Comparison of ENCODE assay signal across 8 cellular contexts in the genomic region with DNA sequence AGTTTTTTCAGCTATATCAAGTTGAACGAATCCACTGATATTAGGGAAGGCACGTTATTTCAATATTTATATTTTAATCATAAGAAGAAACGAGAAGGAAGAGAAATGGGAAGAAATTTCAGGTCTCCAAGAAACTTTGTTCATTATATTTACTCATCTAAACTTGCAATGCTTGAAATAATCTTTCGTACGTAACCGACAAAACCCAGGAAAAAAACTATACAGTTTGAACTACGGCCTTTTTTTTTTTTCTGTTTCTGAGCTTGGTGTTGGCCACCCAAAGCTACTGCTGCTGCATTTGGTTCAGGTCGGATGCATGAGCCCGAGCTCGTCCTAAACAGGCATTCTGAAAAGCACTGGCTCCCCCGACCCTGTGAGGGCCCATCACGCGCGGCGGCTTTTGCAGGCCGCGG. TPM values are rescaled to one million over a fixed set of nuclear protein-coding genes. Genes with fewer than 3 reads are reported as not detected.
A peak's percentile ranks its signal among the peaks of the same experiment; 100 is the strongest.
DNase-seq lines count a peak whose midpoint lies in the region; ATAC-seq and TF ChIP-seq lines count a peak whose summit lies in the region.

No MANE protein-coding gene starts in this region.

- H3K9me3 Mint-ChIP-seq in T-helper 2 cell treated with Interferon-gamma antibody and Interleukin-4, amounts not matched to agents 5 μg/mL and 100 μg/mL, for 36 hours, result no peaks in the 10 kb centered on the region
- H3K9me3 Mint-ChIP-seq in activated naive CD4-positive, alpha-beta T cell treated with anti-CD3 and anti-CD28 coated beads, Interleukin-2, amount 50 U/mL, for 72 hours, result no peaks in the 10 kb centered on the region
- H3K9me3 Mint-ChIP-seq in immature natural killer cell, result no peaks in the 10 kb centered on the region

- H3K9me3 ChIP-seq in stomach, result no peaks in the 10 kb centered on the region

- H3K4me1 Mint-ChIP-seq in T-helper 2 cell treated with Interferon-gamma antibody and Interleukin-4, amounts not matched to agents 5 μg/mL and 100 μg/mL, for 36 hours (ENCODE audit: low read depth), result peaks cover 24% of the 10 kb centered on the region
- peaks cover 16 to 19% of the 10 kb centered on the region in 2 donors for H3K4me1 Mint-ChIP-seq in immature natural killer cell

- peak overlapping the region; percentile 59 to 80 (median 76) for H3K4me3 ChIP-seq in stomach

- no peak for ATAC-seq in activated naive CD4-positive, alpha-beta T cell treated with anti-CD3 and anti-CD28 coated beads, Interleukin-2, amount 50 U/mL, for 72 hours

- peaks cover 0 to 21% (median 9%) of the 10 kb centered on the region in 3 donors for H3K27me3 ChIP-seq in stomach

- no peak for TF ChIP-seq EP300 in stomach (IDR thresholded peaks at IDR 0.05)

- no peak for DNase-seq in T-helper 2 cell treated with Interferon-gamma antibody and Interleukin-4, amounts not matched to agents 5 μg/mL and 100 μg/mL, for 36 hours (ENCODE audit: low spot score)
- no peak for DNase-seq in T-helper 2 cell
- no peak for DNase-seq in activated naive CD4-positive, alpha-beta T cell treated with anti-CD3 and anti-CD28 coated beads, Interleukin-2, amount 50 U/mL, for 72 hours (ENCODE audit: low spot score in 2 of 2)
- no peak for DNase-seq in immature natural killer cell
- no peak for DNase-seq in stomach
- no peak for DNase-seq in DMS53 (lab: John Stamatoyannopoulos, UW)
- no peak for DNase-seq in Ammon's horn (ENCODE audit: low spot score)
- DNase-seq in ureter (ENCODE audit: low spot score), result no peak

- peak overlapping the region; percentile 89 for H3K27ac Mint-ChIP-seq in T-helper 2 cell treated with Interferon-gamma antibody and Interleukin-4, amounts not matched to agents 5 μg/mL and 100 μg/mL, for 36 hours
- H3K27ac Mint-ChIP-seq in activated naive CD4-positive, alpha-beta T cell treated with anti-CD3 and anti-CD28 coated beads, Interleukin-2, amount 50 U/mL, for 72 hours, result peak overlapping the region; percentile 88 to 93
- H3K27ac Mint-ChIP-seq in immature natural killer cell, result no peak overlapping the region

- 2 to 4% (median 3%) methylated on average over 17 of the region's 17 CpGs for WGBS in stomach, 5 donors

- intact Hi-C loops in stomach (cut with DNase I; ENCODE audit: low total_unique reads), result no loop called here

- no peak for TF ChIP-seq POLR2A in stomach (IDR thresholded peaks at IDR 0.05)

- TF ChIP-seq CTCF in stomach (IDR thresholded peaks at IDR 0.05), result no peak

- no peaks in the 10 kb centered on the region for H3K36me3 Mint-ChIP-seq in T-helper 2 cell treated with Interferon-gamma antibody and Interleukin-4, amounts not matched to agents 5 μg/mL and 100 μg/mL, for 36 hours (ENCODE audit: low read depth)
- H3K36me3 Mint-ChIP-seq in activated naive CD4-positive, alpha-beta T cell treated with anti-CD3 and anti-CD28 coated beads, Interleukin-2, amount 50 U/mL, for 72 hours, result no peaks in the 10 kb centered on the region
- no peaks in the 10 kb centered on the region for H3K36me3 Mint-ChIP-seq in immature natural killer cell

- peak overlapping the region; percentile 90 for H3K4me3 Mint-ChIP-seq in T-helper 2 cell treated with Interferon-gamma antibody and Interleukin-4, amounts not matched to agents 5 μg/mL and 100 μg/mL, for 36 hours
- H3K4me3 Mint-ChIP-seq in immature natural killer cell, result peak overlapping the region; percentile 77 to 89 (median 82)

- H3K4me1 ChIP-seq in stomach, result peaks cover 6 to 38% (median 28%) of the 10 kb centered on the region in 4 donors

- H3K27me3 Mint-ChIP-seq in T-helper 2 cell treated with Interferon-gamma antibody and Interleukin-4, amounts not matched to agents 5 μg/mL and 100 μg/mL, for 36 hours (ENCODE audit: low read depth), result peaks cover 45% of the 10 kb centered on the region
- peaks cover 13 to 25% (median 19%) of the 10 kb centered on the region in 3 donors for H3K27me3 Mint-ChIP-seq in immature natural killer cell (ENCODE audit: low read depth in 3 of 3)

- no peaks in the 10 kb centered on the region for H3K36me3 ChIP-seq in stomach

- H3K27ac ChIP-seq in stomach, result peak overlapping the region; percentile 86 to 96 (median 92)

RNA-seq across cellular contexts. Expression of a gene that starts 0.5 kb away (rescaled TPM):
- total RNA-seq in activated naive CD4-positive, alpha-beta T cell treated with anti-CD3 and anti-CD28 coated beads, Interleukin-2, amount 50 U/mL, for 72 hours, result 1 to 10 TPM; 2.2 to 5.7 TPM
- polyA plus RNA-seq in immature natural killer cell (under 1 TPM in 2 of 3 donors, not detected in 1; 0.46 to 0.92 TPM), stomach (100 to 1,000 TPM in 1 of 3 donors, 10 to 100 TPM in 2; 24.0 to 159 (median 24.2) TPM)
- total RNA-seq in stomach (10 to 100 TPM in 3 of 5 donors, 1 to 10 TPM in 2; 3.8 to 53.1 (median 12.8) TPM), ureter (95.5 TPM)

RNA-seq across cellular contexts. Expression of a gene that starts 55.1 kb away (rescaled TPM):
- 1 to 10 TPM in 1 of 2 donors, under 1 TPM in 1; 0.11 to 9.5 TPM for total RNA-seq in activated naive CD4-positive, alpha-beta T cell treated with anti-CD3 and anti-CD28 coated beads, Interleukin-2, amount 50 U/mL, for 72 hours
- under 1 TPM in 1 of 3 donors, not detected in 2; 0.03 TPM for polyA plus RNA-seq in immature natural killer cell
- 10 to 100 TPM; 13.0 to 44.6 (median 32.1) TPM for total RNA-seq in stomach
- 1 to 10 TPM; 3.2 to 5.2 (median 4.3) TPM for polyA plus RNA-seq in stomach
- 40.1 TPM for total RNA-seq in ureter

Comparison
In these comparisons a context has a peak if more than half of its experiments do, and no peak if none do; other contexts are left out.
1. H3K27ac Mint-ChIP-seq: peak in T-helper 2 cell treated with Interferon-gamma antibody and Interleukin-4, amounts not matched to agents 5 μg/mL and 100 μg/mL, for 36 hours (single experiment) and activated naive CD4-positive, alpha-beta T cell treated with anti-CD3 and anti-CD28 coated beads, Interleukin-2, amount 50 U/mL, for 72 hours (2 of 2); none in immature natural killer cell (0 of 6).